In the genomic region with DNA sequence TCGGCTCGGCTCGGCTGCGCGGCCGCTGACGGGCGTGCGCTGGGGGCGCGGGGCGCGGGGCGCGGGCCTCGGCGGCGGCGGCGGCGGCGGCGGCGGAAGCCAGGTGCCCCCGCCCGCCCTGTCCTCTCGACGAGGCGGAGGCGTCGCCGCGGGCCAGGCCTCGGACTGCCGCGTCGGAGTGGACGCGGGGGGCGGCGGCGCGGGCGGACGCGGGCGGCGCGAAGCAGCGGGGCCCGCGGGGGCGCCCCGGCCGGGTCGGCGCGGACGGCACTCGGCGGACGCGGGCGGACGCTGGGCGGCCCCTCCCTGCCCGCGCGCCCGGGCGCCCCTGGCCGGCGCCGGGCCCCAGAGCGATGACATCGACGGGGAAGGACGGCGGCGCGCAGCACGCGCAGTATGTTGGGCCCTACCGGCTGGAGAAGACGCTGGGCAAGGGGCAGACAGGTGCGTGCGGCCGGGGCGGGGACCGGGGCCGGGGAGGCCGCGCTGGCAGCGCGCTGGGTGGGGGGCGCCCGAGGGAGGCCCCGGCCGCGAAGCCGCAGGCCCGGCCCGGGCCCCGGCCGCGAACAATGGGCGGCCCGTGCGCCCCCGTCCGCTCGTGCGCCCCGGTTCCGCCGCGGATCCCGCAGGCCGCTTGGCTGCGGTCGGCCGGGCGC, we compare ENCODE assay signal across 1 cellular context.
TF ChIP-seq lines count a peak whose summit lies in the region.

A gene (plus strand): TSS at position 3 of the 656 bp plus-strand sequence. CDS start 351 bp downstream, at position 354.

TF ChIP-seq in HCT116, 20 proteins besides CTCF, POLR2A, EP300 and RAD21 (continued from another document):
- TF ChIP-seq CBX3 (IDR thresholded peaks at IDR 0.05; ENCODE audit: low read depth), result no peak
